2 cellular contexts compared by ENCODE assay signal in the genomic region with DNA sequence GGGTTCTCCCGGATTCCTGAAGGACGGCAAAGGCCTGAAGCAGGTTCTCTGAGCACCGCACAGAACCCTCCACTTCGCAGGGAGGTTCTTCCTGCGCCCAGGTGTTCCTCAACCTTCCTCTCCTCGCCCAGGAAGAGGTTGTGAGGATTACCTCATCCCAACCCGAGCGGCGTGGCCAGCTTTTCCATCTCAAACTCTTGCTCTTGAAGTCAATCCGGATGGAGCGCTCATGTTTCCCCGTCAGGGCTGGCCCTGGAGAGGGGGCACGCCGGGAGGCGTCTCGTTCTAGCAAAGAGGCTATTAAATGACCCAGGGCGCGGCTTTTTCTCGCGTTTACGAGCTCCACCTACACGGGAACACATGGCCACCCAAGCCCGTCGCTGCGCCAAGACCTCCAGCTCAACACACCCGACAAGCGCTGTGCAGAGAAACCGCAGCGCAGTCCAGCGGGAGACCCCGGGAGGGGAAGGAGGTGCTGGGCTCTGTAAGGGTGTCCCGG.
TF ChIP-seq lines count a peak whose summit lies in the region.

No MANE protein-coding gene starts in this region.

TF ChIP-seq in HEK293, 187 proteins besides CTCF, POLR2A, EP300 and RAD21 (continued from another document and continues in another):
- TF ChIP-seq, protein P1, sequence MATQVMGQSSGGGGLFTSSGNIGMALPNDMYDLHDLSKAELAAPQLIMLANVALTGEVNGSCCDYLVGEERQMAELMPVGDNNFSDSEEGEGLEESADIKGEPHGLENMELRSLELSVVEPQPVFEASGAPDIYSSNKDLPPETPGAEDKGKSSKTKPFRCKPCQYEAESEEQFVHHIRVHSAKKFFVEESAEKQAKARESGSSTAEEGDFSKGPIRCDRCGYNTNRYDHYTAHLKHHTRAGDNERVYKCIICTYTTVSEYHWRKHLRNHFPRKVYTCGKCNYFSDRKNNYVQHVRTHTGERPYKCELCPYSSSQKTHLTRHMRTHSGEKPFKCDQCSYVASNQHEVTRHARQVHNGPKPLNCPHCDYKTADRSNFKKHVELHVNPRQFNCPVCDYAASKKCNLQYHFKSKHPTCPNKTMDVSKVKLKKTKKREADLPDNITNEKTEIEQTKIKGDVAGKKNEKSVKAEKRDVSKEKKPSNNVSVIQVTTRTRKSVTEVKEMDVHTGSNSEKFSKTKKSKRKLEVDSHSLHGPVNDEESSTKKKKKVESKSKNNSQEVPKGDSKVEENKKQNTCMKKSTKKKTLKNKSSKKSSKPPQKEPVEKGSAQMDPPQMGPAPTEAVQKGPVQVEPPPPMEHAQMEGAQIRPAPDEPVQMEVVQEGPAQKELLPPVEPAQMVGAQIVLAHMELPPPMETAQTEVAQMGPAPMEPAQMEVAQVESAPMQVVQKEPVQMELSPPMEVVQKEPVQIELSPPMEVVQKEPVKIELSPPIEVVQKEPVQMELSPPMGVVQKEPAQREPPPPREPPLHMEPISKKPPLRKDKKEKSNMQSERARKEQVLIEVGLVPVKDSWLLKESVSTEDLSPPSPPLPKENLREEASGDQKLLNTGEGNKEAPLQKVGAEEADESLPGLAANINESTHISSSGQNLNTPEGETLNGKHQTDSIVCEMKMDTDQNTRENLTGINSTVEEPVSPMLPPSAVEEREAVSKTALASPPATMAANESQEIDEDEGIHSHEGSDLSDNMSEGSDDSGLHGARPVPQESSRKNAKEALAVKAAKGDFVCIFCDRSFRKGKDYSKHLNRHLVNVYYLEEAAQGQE (tag by site-specific recombination; IDR thresholded peaks at IDR 0.05), result no peak
- no peak for TF ChIP-seq REPIN1 (tag by site-specific recombination; IDR thresholded peaks at IDR 0.05; ENCODE audit: low read depth)
- peak; percentile 29; the same call in 1 of the 2 replicates for TF ChIP-seq KLF16 (tag by site-specific recombination; IDR thresholded peaks at IDR 0.05)
- TF ChIP-seq ZNF747 (tag by site-specific recombination; IDR thresholded peaks at IDR 0.05), result no peak
- no peak; the same call in 1 of the 2 replicates for TF ChIP-seq ZNF777 (tag by site-specific recombination; IDR thresholded peaks at IDR 0.05; ENCODE audit: borderline replicate concordance)
- TF ChIP-seq ZNF514 (tag by site-specific recombination; IDR thresholded peaks at IDR 0.05), result no peak
- TF ChIP-seq RBAK (tag by site-specific recombination; IDR thresholded peaks at IDR 0.05), result no peak
- TF ChIP-seq ZNF2 (tag by site-specific recombination; IDR thresholded peaks at IDR 0.05), result 0 out of 2 replicates have a peak, but pooled peaks have one; percentile 65
- TF ChIP-seq ZNF596 (tag by site-specific recombination; IDR thresholded peaks at IDR 0.05), result peak; percentile 48; the same call in 1 of the 2 replicates
- TF ChIP-seq, protein P2, sequence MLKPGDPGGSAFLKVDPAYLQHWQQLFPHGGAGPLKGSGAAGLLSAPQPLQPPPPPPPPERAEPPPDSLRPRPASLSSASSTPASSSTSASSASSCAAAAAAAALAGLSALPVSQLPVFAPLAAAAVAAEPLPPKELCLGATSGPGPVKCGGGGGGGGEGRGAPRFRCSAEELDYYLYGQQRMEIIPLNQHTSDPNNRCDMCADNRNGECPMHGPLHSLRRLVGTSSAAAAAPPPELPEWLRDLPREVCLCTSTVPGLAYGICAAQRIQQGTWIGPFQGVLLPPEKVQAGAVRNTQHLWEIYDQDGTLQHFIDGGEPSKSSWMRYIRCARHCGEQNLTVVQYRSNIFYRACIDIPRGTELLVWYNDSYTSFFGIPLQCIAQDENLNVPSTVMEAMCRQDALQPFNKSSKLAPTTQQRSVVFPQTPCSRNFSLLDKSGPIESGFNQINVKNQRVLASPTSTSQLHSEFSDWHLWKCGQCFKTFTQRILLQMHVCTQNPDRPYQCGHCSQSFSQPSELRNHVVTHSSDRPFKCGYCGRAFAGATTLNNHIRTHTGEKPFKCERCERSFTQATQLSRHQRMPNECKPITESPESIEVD (tag by site-specific recombination; IDR thresholded peaks at IDR 0.05), result peak; percentile 34; the same call in 1 of the 2 replicates
- TF ChIP-seq SP2 (tag by site-specific recombination; IDR thresholded peaks at IDR 0.05), result peak; percentile 48; the same call in 1 of the 2 replicates
- no peak for TF ChIP-seq ZFP3 (tag by site-specific recombination; IDR thresholded peaks at IDR 0.05; ENCODE audit: low read depth)
- TF ChIP-seq ZNF211 (tag by site-specific recombination; IDR thresholded peaks at IDR 0.05; ENCODE audit: low read depth), result no peak
- TF ChIP-seq, protein P3, sequence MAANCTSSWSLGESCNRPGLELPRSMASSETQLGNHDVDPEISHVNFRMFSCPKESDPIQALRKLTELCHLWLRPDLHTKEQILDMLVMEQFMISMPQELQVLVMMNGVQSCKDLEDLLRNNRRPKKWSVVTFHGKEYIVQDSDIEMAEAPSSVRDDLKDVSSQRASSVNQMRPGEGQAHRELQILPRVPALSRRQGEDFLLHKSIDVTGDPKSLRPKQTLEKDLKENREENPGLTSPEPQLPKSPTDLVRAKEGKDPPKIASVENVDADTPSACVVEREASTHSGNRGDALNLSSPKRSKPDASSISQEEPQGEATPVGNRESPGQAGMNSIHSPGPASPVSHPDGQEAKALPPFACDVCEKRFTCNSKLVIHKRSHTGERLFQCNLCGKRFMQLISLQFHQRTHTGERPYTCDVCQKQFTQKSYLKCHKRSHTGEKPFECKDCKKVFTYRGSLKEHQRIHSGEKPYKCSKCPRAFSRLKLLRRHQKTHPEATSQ (tag by site-specific recombination; IDR thresholded peaks at IDR 0.05), result no peak
- no peak for TF ChIP-seq ZNF16 (tag by site-specific recombination; IDR thresholded peaks at IDR 0.05; ENCODE audit: low read depth)
- TF ChIP-seq, protein P4, sequence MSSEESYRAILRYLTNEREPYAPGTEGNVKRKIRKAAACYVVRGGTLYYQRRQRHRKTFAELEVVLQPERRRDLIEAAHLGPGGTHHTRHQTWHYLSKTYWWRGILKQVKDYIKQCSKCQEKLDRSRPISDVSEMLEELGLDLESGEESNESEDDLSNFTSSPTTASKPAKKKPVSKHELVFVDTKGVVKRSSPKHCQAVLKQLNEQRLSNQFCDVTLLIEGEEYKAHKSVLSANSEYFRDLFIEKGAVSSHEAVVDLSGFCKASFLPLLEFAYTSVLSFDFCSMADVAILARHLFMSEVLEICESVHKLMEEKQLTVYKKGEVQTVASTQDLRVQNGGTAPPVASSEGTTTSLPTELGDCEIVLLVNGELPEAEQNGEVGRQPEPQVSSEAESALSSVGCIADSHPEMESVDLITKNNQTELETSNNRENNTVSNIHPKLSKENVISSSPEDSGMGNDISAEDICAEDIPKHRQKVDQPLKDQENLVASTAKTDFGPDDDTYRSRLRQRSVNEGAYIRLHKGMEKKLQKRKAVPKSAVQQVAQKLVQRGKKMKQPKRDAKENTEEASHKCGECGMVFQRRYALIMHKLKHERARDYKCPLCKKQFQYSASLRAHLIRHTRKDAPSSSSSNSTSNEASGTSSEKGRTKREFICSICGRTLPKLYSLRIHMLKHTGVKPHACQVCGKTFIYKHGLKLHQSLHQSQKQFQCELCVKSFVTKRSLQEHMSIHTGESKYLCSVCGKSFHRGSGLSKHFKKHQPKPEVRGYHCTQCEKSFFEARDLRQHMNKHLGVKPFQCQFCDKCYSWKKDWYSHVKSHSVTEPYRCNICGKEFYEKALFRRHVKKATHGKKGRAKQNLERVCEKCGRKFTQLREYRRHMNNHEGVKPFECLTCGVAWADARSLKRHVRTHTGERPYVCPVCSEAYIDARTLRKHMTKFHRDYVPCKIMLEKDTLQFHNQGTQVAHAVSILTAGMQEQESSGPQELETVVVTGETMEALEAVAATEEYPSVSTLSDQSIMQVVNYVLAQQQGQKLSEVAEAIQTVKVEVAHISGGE (tag by site-specific recombination; conservative IDR thresholded peaks at IDR 0.05; ENCODE audit: low read depth), result peak; percentile 20; the same call in 1 of the 2 replicates
- 0 out of 2 replicates have a peak, but pooled peaks have one; percentile 10 for TF ChIP-seq ZFHX2 (tag by site-specific recombination; conservative IDR thresholded peaks at IDR 0.05)

TF ChIP-seq in HepG2, 621 proteins besides CTCF, POLR2A, EP300 and RAD21 (continued from another document and continues in another):
- TF ChIP-seq KDM5A (IDR thresholded peaks at IDR 0.05; ENCODE audit: borderline replicate concordance, low read length), result no peak; the same call in 1 of the 2 replicates
- TF ChIP-seq TCF7L2 (IDR thresholded peaks at IDR 0.05; ENCODE audit: low read depth, low read length), result no peak
- TF ChIP-seq PCBP1 (IDR thresholded peaks at IDR 0.05; ENCODE audit: borderline replicate concordance, low read depth, low read length), result no peak
- no peak for TF ChIP-seq ZNF747 (CRISPR knock-in tag; IDR thresholded peaks at IDR 0.05; ENCODE audit: borderline replicate concordance)
- TF ChIP-seq RFXAP (CRISPR knock-in tag; IDR thresholded peaks at IDR 0.05; ENCODE audit: borderline replicate concordance), result no peak
- no peak for TF ChIP-seq GLI4 (CRISPR knock-in tag; IDR thresholded peaks at IDR 0.05; ENCODE audit: borderline replicate concordance)
- no peak for TF ChIP-seq EED (CRISPR knock-in tag; IDR thresholded peaks at IDR 0.05)
- TF ChIP-seq, protein P5, sequence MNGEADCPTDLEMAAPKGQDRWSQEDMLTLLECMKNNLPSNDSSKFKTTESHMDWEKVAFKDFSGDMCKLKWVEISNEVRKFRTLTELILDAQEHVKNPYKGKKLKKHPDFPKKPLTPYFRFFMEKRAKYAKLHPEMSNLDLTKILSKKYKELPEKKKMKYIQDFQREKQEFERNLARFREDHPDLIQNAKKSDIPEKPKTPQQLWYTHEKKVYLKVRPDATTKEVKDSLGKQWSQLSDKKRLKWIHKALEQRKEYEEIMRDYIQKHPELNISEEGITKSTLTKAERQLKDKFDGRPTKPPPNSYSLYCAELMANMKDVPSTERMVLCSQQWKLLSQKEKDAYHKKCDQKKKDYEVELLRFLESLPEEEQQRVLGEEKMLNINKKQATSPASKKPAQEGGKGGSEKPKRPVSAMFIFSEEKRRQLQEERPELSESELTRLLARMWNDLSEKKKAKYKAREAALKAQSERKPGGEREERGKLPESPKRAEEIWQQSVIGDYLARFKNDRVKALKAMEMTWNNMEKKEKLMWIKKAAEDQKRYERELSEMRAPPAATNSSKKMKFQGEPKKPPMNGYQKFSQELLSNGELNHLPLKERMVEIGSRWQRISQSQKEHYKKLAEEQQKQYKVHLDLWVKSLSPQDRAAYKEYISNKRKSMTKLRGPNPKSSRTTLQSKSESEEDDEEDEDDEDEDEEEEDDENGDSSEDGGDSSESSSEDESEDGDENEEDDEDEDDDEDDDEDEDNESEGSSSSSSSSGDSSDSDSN (CRISPR knock-in tag; IDR thresholded peaks at IDR 0.05), result peak; percentile 58; the same call in 1 of the 2 replicates
- peak; percentile 75 for TF ChIP-seq MED8 (CRISPR knock-in tag; IDR thresholded peaks at IDR 0.05; ENCODE audit: insufficient replicate concordance)
- 0 out of 2 replicates have a peak, but pooled peaks have one; percentile 31 for TF ChIP-seq MEIS2 (CRISPR knock-in tag; IDR thresholded peaks at IDR 0.05)
- no peak for TF ChIP-seq NCOA1 (CRISPR knock-in tag; IDR thresholded peaks at IDR 0.05)
- TF ChIP-seq ZNF24 (IDR thresholded peaks at IDR 0.05), result no peak; the same call in 1 of the 2 replicates
- TF ChIP-seq, protein P6, sequence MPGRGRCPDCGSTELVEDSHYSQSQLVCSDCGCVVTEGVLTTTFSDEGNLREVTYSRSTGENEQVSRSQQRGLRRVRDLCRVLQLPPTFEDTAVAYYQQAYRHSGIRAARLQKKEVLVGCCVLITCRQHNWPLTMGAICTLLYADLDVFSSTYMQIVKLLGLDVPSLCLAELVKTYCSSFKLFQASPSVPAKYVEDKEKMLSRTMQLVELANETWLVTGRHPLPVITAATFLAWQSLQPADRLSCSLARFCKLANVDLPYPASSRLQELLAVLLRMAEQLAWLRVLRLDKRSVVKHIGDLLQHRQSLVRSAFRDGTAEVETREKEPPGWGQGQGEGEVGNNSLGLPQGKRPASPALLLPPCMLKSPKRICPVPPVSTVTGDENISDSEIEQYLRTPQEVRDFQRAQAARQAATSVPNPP (CRISPR knock-in tag; IDR thresholded peaks at IDR 0.05), result peak; percentile 59; the same call in 1 of the 2 replicates
- TF ChIP-seq ZNF256 (CRISPR knock-in tag; conservative IDR thresholded peaks at IDR 0.05), result no peak
- no peak for TF ChIP-seq ZNF264 (CRISPR knock-in tag; IDR thresholded peaks at IDR 0.05)
- TF ChIP-seq ZNF383 (CRISPR knock-in tag; IDR thresholded peaks at IDR 0.05; ENCODE audit: borderline replicate concordance), result no peak
- peak; percentile 78 for TF ChIP-seq RBM22 (optimal IDR thresholded peaks at IDR 0.05; ENCODE audit: low read length)
- no peak for TF ChIP-seq ZNF101 (CRISPR knock-in tag; IDR thresholded peaks at IDR 0.05; ENCODE audit: borderline replicate concordance, low read depth)
- TF ChIP-seq, protein P7, sequence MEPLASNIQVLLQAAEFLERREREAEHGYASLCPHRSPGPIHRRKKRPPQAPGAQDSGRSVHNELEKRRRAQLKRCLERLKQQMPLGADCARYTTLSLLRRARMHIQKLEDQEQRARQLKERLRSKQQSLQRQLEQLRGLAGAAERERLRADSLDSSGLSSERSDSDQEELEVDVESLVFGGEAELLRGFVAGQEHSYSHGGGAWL (CRISPR knock-in tag; IDR thresholded peaks at IDR 0.05), result no peak
- peak; percentile 38; the same call in 1 of the 2 replicates for TF ChIP-seq IRF2 (CRISPR knock-in tag; IDR thresholded peaks at IDR 0.05)
- TF ChIP-seq ZNF335 (CRISPR knock-in tag; IDR thresholded peaks at IDR 0.05), result 0 out of 2 replicates have a peak, but pooled peaks have one; percentile 62
- TF ChIP-seq ZNF235 (CRISPR knock-in tag; IDR thresholded peaks at IDR 0.05; ENCODE audit: borderline replicate concordance), result 0 out of 2 replicates have a peak, but pooled peaks have one; percentile 30
- TF ChIP-seq SATB2 (CRISPR knock-in tag; IDR thresholded peaks at IDR 0.05), result 0 out of 2 replicates have a peak, but pooled peaks have one; percentile 5
- TF ChIP-seq KDM2A (CRISPR knock-in tag; IDR thresholded peaks at IDR 0.05; ENCODE audit: borderline replicate concordance, low read depth), result 0 out of 2 replicates have a peak, but pooled peaks have one; percentile 12
- TF ChIP-seq XRCC5 (optimal IDR thresholded peaks at IDR 0.05; ENCODE audit: low read length), result no peak
- TF ChIP-seq SPEN (CRISPR knock-in tag; IDR thresholded peaks at IDR 0.05; ENCODE audit: low read depth), result 0 out of 2 replicates have a peak, but pooled peaks have one; percentile 14
- TF ChIP-seq, protein P8, sequence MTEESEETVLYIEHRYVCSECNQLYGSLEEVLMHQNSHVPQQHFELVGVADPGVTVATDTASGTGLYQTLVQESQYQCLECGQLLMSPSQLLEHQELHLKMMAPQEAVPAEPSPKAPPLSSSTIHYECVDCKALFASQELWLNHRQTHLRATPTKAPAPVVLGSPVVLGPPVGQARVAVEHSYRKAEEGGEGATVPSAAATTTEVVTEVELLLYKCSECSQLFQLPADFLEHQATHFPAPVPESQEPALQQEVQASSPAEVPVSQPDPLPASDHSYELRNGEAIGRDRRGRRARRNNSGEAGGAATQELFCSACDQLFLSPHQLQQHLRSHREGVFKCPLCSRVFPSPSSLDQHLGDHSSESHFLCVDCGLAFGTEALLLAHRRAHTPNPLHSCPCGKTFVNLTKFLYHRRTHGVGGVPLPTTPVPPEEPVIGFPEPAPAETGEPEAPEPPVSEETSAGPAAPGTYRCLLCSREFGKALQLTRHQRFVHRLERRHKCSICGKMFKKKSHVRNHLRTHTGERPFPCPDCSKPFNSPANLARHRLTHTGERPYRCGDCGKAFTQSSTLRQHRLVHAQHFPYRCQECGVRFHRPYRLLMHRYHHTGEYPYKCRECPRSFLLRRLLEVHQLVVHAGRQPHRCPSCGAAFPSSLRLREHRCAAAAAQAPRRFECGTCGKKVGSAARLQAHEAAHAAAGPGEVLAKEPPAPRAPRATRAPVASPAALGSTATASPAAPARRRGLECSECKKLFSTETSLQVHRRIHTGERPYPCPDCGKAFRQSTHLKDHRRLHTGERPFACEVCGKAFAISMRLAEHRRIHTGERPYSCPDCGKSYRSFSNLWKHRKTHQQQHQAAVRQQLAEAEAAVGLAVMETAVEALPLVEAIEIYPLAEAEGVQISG (CRISPR knock-in tag; IDR thresholded peaks at IDR 0.05), result no peak; the same call in 1 of the 2 replicates
- peak; percentile 16; the same call in 1 of the 2 replicates for TF ChIP-seq ZNF468 (CRISPR knock-in tag; IDR thresholded peaks at IDR 0.05)
- 0 out of 2 replicates have a peak, but pooled peaks have one; percentile 12 for TF ChIP-seq STAT5B (CRISPR knock-in tag; IDR thresholded peaks at IDR 0.05)
- no peak for TF ChIP-seq GPN1 (CRISPR knock-in tag; IDR thresholded peaks at IDR 0.05; ENCODE audit: borderline replicate concordance)
